ENCODE assay signal across 13 cellular contexts in the genomic region with DNA sequence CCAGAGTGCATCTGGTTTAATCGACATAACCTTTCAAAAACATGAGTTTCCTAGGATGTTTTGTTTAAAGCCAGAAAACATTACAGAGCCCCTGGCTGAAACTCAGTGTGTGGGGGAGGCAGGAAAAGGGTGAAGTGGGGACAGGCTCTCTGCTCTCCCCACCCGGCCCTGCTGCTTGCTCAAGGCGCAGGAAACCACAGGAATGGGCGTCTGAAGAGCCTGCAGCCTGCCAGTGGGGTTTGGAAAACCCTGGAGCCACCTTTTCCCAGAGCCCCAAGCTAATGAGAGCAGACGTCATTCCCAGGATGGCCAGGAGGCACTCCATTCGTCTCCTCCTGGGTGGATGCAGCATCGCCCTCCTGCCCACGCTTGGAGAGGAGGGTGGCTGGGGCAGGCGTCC.
DNase-seq lines count a peak whose midpoint lies in the region; TF ChIP-seq lines count a peak whose summit lies in the region.
"Had no signal": no experiment of that assay in that cellular context is flagged by ENCODE, and none has a peak within 500 bp of the region (broad histone marks: within the 10 kb centered on the region; RNA-seq: fewer than 3 reads in every experiment).

No MANE protein-coding gene starts in this region.

- peak overlapping the region; percentile 1 to 74 (median 55) for H3K27ac Mint-ChIP-seq in brain
- H3K27ac Mint-ChIP-seq: activated CD8-positive, alpha-beta T cell treated with anti-CD3 and anti-CD28 coated beads for 36 hours had no signal

- H3K4me3 ChIP-seq in AG04450 (ENCODE audit: low read depth, low read length) = no peak overlapping the region
- H3K4me3 ChIP-seq in HFF-Myc (replicated peaks; ENCODE audit: low read depth, low read length) = no peak overlapping the region
- H3K4me3 ChIP-seq: tibial nerve had no signal

- TF ChIP-seq CTCF in AG04450 (IDR thresholded peaks at IDR 0.05; ENCODE audit: low read depth, low read length) (no peak), HFF-Myc (IDR thresholded peaks at IDR 0.05; ENCODE audit: low read depth, low read length, missing control alignments) (no peak), brain (conservative IDR thresholded peaks at IDR 0.05) (no peak)

- CTCF ChIA-PET in AG04450 (lab: Charles Lee) = no interaction called here

- H3K9me3 Mint-ChIP-seq in brain = no peaks in the 10 kb centered on the region
- H3K9me3 Mint-ChIP-seq: activated CD8-positive, alpha-beta T cell treated with anti-CD3 and anti-CD28 coated beads for 36 hours; activated naive CD4-positive, alpha-beta T cell treated with anti-CD3 and anti-CD28 coated beads, Interleukin-2, amount 50 U/mL, for 24 hours had no signal

- peaks cover 20% of the 10 kb centered on the region for H3K27me3 ChIP-seq in AG04450 (ENCODE audit: control insufficient read depth, insufficient read depth, low read length)
- H3K27me3 ChIP-seq: tibial nerve had no signal

- H3K36me3 Mint-ChIP-seq in brain = peaks cover 6% of the 10 kb centered on the region

- H3K4me1 Mint-ChIP-seq in brain = peaks cover 59% of the 10 kb centered on the region

- peak overlapping the region in 1 of 5 experiments; percentile 1 for H3K4me3 Mint-ChIP-seq in brain
- H3K4me3 Mint-ChIP-seq: activated CD8-positive, alpha-beta T cell treated with anti-CD3 and anti-CD28 coated beads for 36 hours; activated naive CD4-positive, alpha-beta T cell treated with anti-CD3 and anti-CD28 coated beads, Interleukin-2, amount 50 U/mL, for 24 hours had no signal

- peaks cover 12% of the 10 kb centered on the region for H3K27me3 Mint-ChIP-seq in brain

- POLR2A ChIA-PET in AG04450 (lab: Yijun Ruan, JAX) = no interaction called here

- peak overlapping the region; percentile 52 for H3K27ac ChIP-seq in AG04450 (ENCODE audit: low read depth, low read length)
- H3K27ac ChIP-seq in caudate nucleus (ENCODE audit: low read depth, low read length) = no peak overlapping the region
- H3K27ac ChIP-seq: C4-2B had no signal

- H3K9me3 ChIP-seq in AG04450 (ENCODE audit: control insufficient read depth, insufficient read depth, low read length) = no peaks in the 10 kb centered on the region; the same call in 1 of the 2 replicates
- H3K9me3 ChIP-seq: tibial nerve had no signal

- DNase-seq in AG04450 (ENCODE audit: low read depth, low spot score) = peak; percentile 51
- peak; percentile 32 for DNase-seq in HFF-Myc (ENCODE audit: extremely low read depth, low read depth)
- DNase-seq in islet precursor cell = peak; percentile 84
- no peak for DNase-seq in NCI-H146 (lab: John Stamatoyannopoulos, UW)
- DNase-seq in caudate nucleus (lab: John Stamatoyannopoulos, UW) = no peak
- no peak for DNase-seq in activated CD8-positive, alpha-beta memory T cell treated with anti-CD3 and anti-CD28 coated beads for 24 hours
- DNase-seq in NCI-H2107 (lab: John Stamatoyannopoulos, UW) = no peak
- DNase-seq: activated CD8-positive, alpha-beta T cell treated with anti-CD3 and anti-CD28 coated beads for 36 hours; T-helper 2 cell had no signal

Comparison
In these comparisons a context has a peak if more than half of its experiments do, and no peak if none do; other contexts are left out.
1. DNase-seq: peak in AG04450 (single experiment), HFF-Myc (single experiment) and islet precursor cell (single experiment); none in NCI-H146 (single experiment), caudate nucleus (0 of 61), activated CD8-positive, alpha-beta memory T cell treated with anti-CD3 and anti-CD28 coated beads for 24 hours (single experiment) and NCI-H2107 (single experiment).